ENCODE assay signal across 22 cellular contexts in genomic region chr1:195970209-195970608, GRCh38.
"Had no signal": no experiment of that assay in that cellular context is flagged by ENCODE, and none has a peak within 500 bp of the region (broad histone marks: within the 10 kb centered on the region; RNA-seq: fewer than 3 reads in every experiment).

No MANE protein-coding gene starts in this region.

- H3K27me3 ChIP-seq: breast epithelium, colonic mucosa had no signal

- H3K4me3 ChIP-seq: breast epithelium, colonic mucosa had no signal

- ATAC-seq: activated CD8-positive, alpha-beta T cell treated with anti-CD3 and anti-CD28 coated beads, Interleukin-2, amount 10 ng/mL, durations not matched to agents 7 days and 5 days; PC-3 had no signal

- DNase-seq: activated CD4-positive, alpha-beta T cell treated with anti-CD3 and anti-CD28 coated beads for 48 hours; activated CD4-positive, alpha-beta T cell treated with anti-CD3 and anti-CD28 coated beads, Interleukin-2, amount 50 U/mL, for 4 hours; activated CD4-positive, CD25-positive, alpha-beta regulatory T cell treated with anti-CD3 and anti-CD28 coated beads, Interleukin-2, amount 50 U/mL, for 72 hours; activated CD8-positive, alpha-beta memory T cell treated with anti-CD3 and anti-CD28 coated beads, Interleukin-2, amount 50 U/mL, for 48 hours; activated CD8-positive, alpha-beta T cell treated with anti-CD3 and anti-CD28 coated beads, Interleukin-2, amount 10 ng/mL, durations not matched to agents 7 days and 5 days; activated effector memory CD4-positive, alpha-beta T cell treated with Interleukin-2 at 50 U/mL for 16 hours; activated naive CD4-positive, alpha-beta T cell; activated T-cell treated with anti-CD3 and anti-CD28 coated beads, Interleukin-2, amount 50 U/mL, for 1 hour; aorta; caudate nucleus; colonic mucosa; MV-4-11; NCI-H1092 treated with DMSO at 0.1 percent for 48 hours; NCI-H1417 treated with DMSO at 0.1 percent for 48 hours; NCI-H1694 treated with DMSO at 0.1 percent for 48 hours; NCI-H2029 treated with DMSO at 0.1 percent for 48 hours; NCI-H345; NCI-H510A; NCI-H526 treated with DMSO at 0.1 percent for 48 hours; PC-3; SHP77 treated with DMSO at 0.1 percent for 48 hours had no signal

- H3K36me3 ChIP-seq: breast epithelium, colonic mucosa had no signal
